In genomic region chr21:42748620-42749176, GRCh38 we compare ENCODE assay signal across 1 cellular context.
TF ChIP-seq lines count a peak whose summit lies in the region.

No MANE protein-coding gene starts in this region.

TF ChIP-seq in WTC11, 78 proteins besides CTCF, POLR2A, EP300 and RAD21 (continued from another document):
- TF ChIP-seq STAT6 (CRISPR knock-in tag; conservative IDR thresholded peaks at IDR 0.05; ENCODE audit: low read depth), result no peak
- TF ChIP-seq SMAD4 (CRISPR knock-in tag; IDR thresholded peaks at IDR 0.05), result no peak
- no peak for TF ChIP-seq FOXJ3 (CRISPR knock-in tag; IDR thresholded peaks at IDR 0.05; ENCODE audit: borderline replicate concordance)
- no peak for TF ChIP-seq ZNF671 (CRISPR knock-in tag; IDR thresholded peaks at IDR 0.05)
- no peak for TF ChIP-seq ELF4 (CRISPR knock-in tag; IDR thresholded peaks at IDR 0.05; ENCODE audit: low read depth)
- TF ChIP-seq EMX1 (CRISPR knock-in tag; IDR thresholded peaks at IDR 0.05), result no peak
